Comparison of ENCODE assay signal across 1 cellular context in genomic region chr10:43000651-43001426, GRCh38.
TF ChIP-seq lines count a peak whose summit lies in the region.

No MANE protein-coding gene starts in this region.

TF ChIP-seq in HEK293, 187 proteins besides CTCF, POLR2A, EP300 and RAD21 (continued from another document):
- no peak for TF ChIP-seq ZNF473 (tag by site-specific recombination; IDR thresholded peaks at IDR 0.05)
- TF ChIP-seq ZFHX2 (tag by site-specific recombination; conservative IDR thresholded peaks at IDR 0.05): no peak
- no peak for TF ChIP-seq ZNF223 (tag by site-specific recombination; IDR thresholded peaks at IDR 0.05)
TF ChIP-seq in HEK293: peak in this region for 3.
